Comparison of ENCODE assay signal across 20 cellular contexts in the genomic region with DNA sequence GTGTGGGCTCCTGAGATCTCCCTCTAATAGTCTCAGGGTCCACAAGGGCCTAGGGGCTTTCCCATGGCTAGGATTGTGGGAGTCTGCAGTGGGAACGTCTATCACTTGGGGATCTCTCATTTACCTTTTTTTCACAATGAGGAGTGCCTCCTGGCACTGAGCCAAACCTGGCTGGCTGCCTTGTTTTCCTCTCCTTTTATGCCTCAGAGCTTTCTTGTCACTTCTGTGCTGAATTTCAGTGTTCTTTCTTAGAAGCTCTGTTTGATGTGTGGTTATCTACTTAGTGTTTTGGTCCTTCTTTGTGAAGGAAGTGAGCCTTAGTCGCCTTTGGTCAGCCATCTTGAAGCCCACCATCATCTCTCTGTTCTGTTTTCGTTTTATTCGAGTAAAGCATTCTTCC. TPM values are rescaled to one million over a fixed set of nuclear protein-coding genes. Genes with fewer than 3 reads are reported as not detected.
A peak's percentile ranks its signal among the peaks of the same experiment; 100 is the strongest.
DNase-seq lines count a peak whose midpoint lies in the region; ATAC-seq, FAIRE-seq and TF ChIP-seq lines count a peak whose summit lies in the region.
"Had no signal": no experiment of that assay in that cellular context is flagged by ENCODE, and none has a peak within 500 bp of the region (broad histone marks: within the 10 kb centered on the region; RNA-seq: fewer than 3 reads in every experiment).

No MANE protein-coding gene starts in this region.

- CTCF ChIA-PET in activated naive CD4-positive, alpha-beta T cell treated with anti-CD3 and anti-CD28 coated beads, Interleukin-2, amount 10 ng/mL, durations not matched to agents 7 days and 5 days (lab: Charles Lee) = no interaction called here

- DNase-seq in activated naive CD4-positive, alpha-beta T cell treated with anti-CD3 and anti-CD28 coated beads, Interleukin-2, amount 10 ng/mL, durations not matched to agents 7 days and 5 days = peak; percentile 30
- DNase-seq in activated naive CD4-positive, alpha-beta T cell treated with anti-CD3 and anti-CD28 coated beads, Interleukin-2, amount 50 U/mL, for 72 hours (ENCODE audit: low spot score in 2 of 2) = no peak
- DNase-seq in NCI-H128 (lab: John Stamatoyannopoulos, UW; ENCODE audit: unreplicated experiment) (peak; percentile 5), small intestine (no peak), putamen (ENCODE audit: low spot score) (no peak)
- peak in 1 of 2 donors; percentile 1 for DNase-seq in stimulated activated naive CD8-positive, alpha-beta T cell treated with anti-CD3 and anti-CD28 coated beads, Interleukin-15, amount 100 ng/mL, for 72 hours
- no peak for DNase-seq in stimulated activated naive CD4-positive, alpha-beta T cell treated with Interleukin-2 at 50 U/mL for 16 hours (lab: John Stamatoyannopoulos, UW)
- DNase-seq: esophagus squamous epithelium, islet precursor cell, mammary epithelial cell, NCI-H1694 treated with DMSO at 0.1 percent for 48 hours, NCI-H774, nephron progenitor cell, right cardiac atrium had no signal

- peaks cover 9% of the 10 kb centered on the region for H3K4me1 Mint-ChIP-seq in activated naive CD4-positive, alpha-beta T cell treated with anti-CD3 and anti-CD28 coated beads, Interleukin-2, amount 10 ng/mL, durations not matched to agents 7 days and 5 days
- H3K4me1 Mint-ChIP-seq in brain = peaks cover 15% of the 10 kb centered on the region
- H3K4me1 Mint-ChIP-seq in stimulated activated naive CD8-positive, alpha-beta T cell treated with anti-CD3 and anti-CD28 coated beads, Interleukin-15, amount 100 ng/mL, for 72 hours = peaks cover 21% of the 10 kb centered on the region
- H3K4me1 Mint-ChIP-seq: GM23338, nephron progenitor cell had no signal

- H3K4me3 ChIP-seq in small intestine (ENCODE audit: low read depth in 1 of 2, low read length in 2 of 2) = no peak overlapping the region
- H3K4me3 ChIP-seq: dorsolateral prefrontal cortex, esophagus squamous epithelium, GM12878, GM23338, suprapubic skin had no signal

- H3K27ac Mint-ChIP-seq in activated naive CD4-positive, alpha-beta T cell treated with anti-CD3 and anti-CD28 coated beads, Interleukin-2, amount 10 ng/mL, durations not matched to agents 7 days and 5 days = no peak overlapping the region
- H3K27ac Mint-ChIP-seq in activated naive CD4-positive, alpha-beta T cell treated with anti-CD3 and anti-CD28 coated beads, Interleukin-2, amount 50 U/mL, for 72 hours = no peak overlapping the region
- peak overlapping the region in 4 of 5 experiments; percentile 5 to 73 (median 32) for H3K27ac Mint-ChIP-seq in brain
- H3K27ac Mint-ChIP-seq in stimulated activated naive CD8-positive, alpha-beta T cell treated with anti-CD3 and anti-CD28 coated beads, Interleukin-15, amount 100 ng/mL, for 72 hours = peak overlapping the region in 1 of 2 donors; percentile 84
- H3K27ac Mint-ChIP-seq: GM23338, nephron progenitor cell had no signal

- ATAC-seq in activated naive CD4-positive, alpha-beta T cell treated with anti-CD3 and anti-CD28 coated beads, Interleukin-2, amount 50 U/mL, for 72 hours = no peak
- ATAC-seq in stimulated activated naive CD8-positive, alpha-beta T cell treated with anti-CD3 and anti-CD28 coated beads, Interleukin-15, amount 100 ng/mL, for 72 hours = no peak
- ATAC-seq: GM12878, GM23338, right cardiac atrium had no signal

- H3K36me3 ChIP-seq in small intestine (ENCODE audit: control insufficient read depth in 2 of 2, insufficient read depth in 2 of 2, low read length in 2 of 2) = no peaks in the 10 kb centered on the region
- H3K36me3 ChIP-seq: esophagus squamous epithelium, suprapubic skin had no signal

- 51 to 63% (median 60%) methylated on average over 4 of the region's 4 CpGs for WGBS in small intestine, 3 donors

- H3K36me3 Mint-ChIP-seq in activated naive CD4-positive, alpha-beta T cell treated with anti-CD3 and anti-CD28 coated beads, Interleukin-2, amount 10 ng/mL, durations not matched to agents 7 days and 5 days = no peaks in the 10 kb centered on the region
- H3K36me3 Mint-ChIP-seq in activated naive CD4-positive, alpha-beta T cell treated with anti-CD3 and anti-CD28 coated beads, Interleukin-2, amount 50 U/mL, for 72 hours = peaks cover 5 to 8% of the 10 kb centered on the region in 2 donors
- H3K36me3 Mint-ChIP-seq in brain = peaks cover 31% of the 10 kb centered on the region

- FAIRE-seq in small intestine (lab: Jason Lieb, UNC) = no peak
- FAIRE-seq: G401.6, GM12878 had no signal

- H3K27me3 Mint-ChIP-seq in activated naive CD4-positive, alpha-beta T cell treated with anti-CD3 and anti-CD28 coated beads, Interleukin-2, amount 10 ng/mL, durations not matched to agents 7 days and 5 days = no peaks in the 10 kb centered on the region
- no peaks in the 10 kb centered on the region for H3K27me3 Mint-ChIP-seq in brain
- no peaks in the 10 kb centered on the region for H3K27me3 Mint-ChIP-seq in stimulated activated naive CD8-positive, alpha-beta T cell treated with anti-CD3 and anti-CD28 coated beads, Interleukin-15, amount 100 ng/mL, for 72 hours

- no peak overlapping the region for H3K27ac ChIP-seq in small intestine (ENCODE audit: low read depth in 1 of 2, low read length in 1 of 2)
- H3K27ac ChIP-seq: esophagus squamous epithelium, suprapubic skin had no signal

- no peaks in the 10 kb centered on the region for H3K9me3 ChIP-seq in small intestine (ENCODE audit: control insufficient read depth, low read depth)
- H3K9me3 ChIP-seq: esophagus squamous epithelium, suprapubic skin had no signal

- peaks cover 2% of the 10 kb centered on the region for H3K9me3 Mint-ChIP-seq in activated naive CD4-positive, alpha-beta T cell treated with anti-CD3 and anti-CD28 coated beads, Interleukin-2, amount 10 ng/mL, durations not matched to agents 7 days and 5 days
- H3K9me3 Mint-ChIP-seq in activated naive CD4-positive, alpha-beta T cell treated with anti-CD3 and anti-CD28 coated beads, Interleukin-2, amount 50 U/mL, for 72 hours = peaks cover 11 to 13% of the 10 kb centered on the region in 2 donors
- H3K9me3 Mint-ChIP-seq in brain = peaks cover 7 to 32% (median 21%) of the 10 kb centered on the region in 5 experiments
- H3K9me3 Mint-ChIP-seq in stimulated activated naive CD8-positive, alpha-beta T cell treated with anti-CD3 and anti-CD28 coated beads, Interleukin-15, amount 100 ng/mL, for 72 hours = peaks cover 7 to 17% of the 10 kb centered on the region in 2 donors
- H3K9me3 Mint-ChIP-seq: GM23338 had no signal

- no peak for TF ChIP-seq CTCF in brain (conservative IDR thresholded peaks at IDR 0.05)

- H3K4me3 Mint-ChIP-seq in activated naive CD4-positive, alpha-beta T cell treated with anti-CD3 and anti-CD28 coated beads, Interleukin-2, amount 10 ng/mL, durations not matched to agents 7 days and 5 days = no peak overlapping the region
- no peak overlapping the region for H3K4me3 Mint-ChIP-seq in brain
- peak overlapping the region; percentile 4 to 16 for H3K4me3 Mint-ChIP-seq in stimulated activated naive CD8-positive, alpha-beta T cell treated with anti-CD3 and anti-CD28 coated beads, Interleukin-15, amount 100 ng/mL, for 72 hours
- H3K4me3 Mint-ChIP-seq: GM23338, nephron progenitor cell had no signal

- H3K27me3 ChIP-seq in small intestine (ENCODE audit: control insufficient read depth in 2 of 2, insufficient read depth in 2 of 2, low read length in 2 of 2) = peaks cover 0 to 3% of the 10 kb centered on the region in 2 donors
- H3K27me3 ChIP-seq: dorsolateral prefrontal cortex, esophagus squamous epithelium, suprapubic skin had no signal

- no peaks in the 10 kb centered on the region for H3K4me1 ChIP-seq in small intestine (ENCODE audit: control insufficient read depth in 2 of 2, insufficient read depth in 1 of 2, low read depth in 1 of 2, low read length in 1 of 2)
- H3K4me1 ChIP-seq: esophagus squamous epithelium, suprapubic skin had no signal

RNA-seq across cellular contexts. Expression of a gene that starts 33.9 kb away (rescaled TPM):
- total RNA-seq in activated naive CD4-positive, alpha-beta T cell treated with anti-CD3 and anti-CD28 coated beads, Interleukin-2, amount 50 U/mL, for 72 hours = 1 to 10 TPM; 4.1 to 4.8 TPM
- polyA plus RNA-seq in brain (ENCODE audit: insufficient read depth, low read depth, low replicate concordance) (8.0 TPM), small intestine (under 1 TPM in 1 of 3 donors, not detected in 2; 0.34 TPM)

Comparison
In these comparisons a context has a peak if more than half of its experiments do, and no peak if none do; other contexts are left out.
1. DNase-seq: peak in activated naive CD4-positive, alpha-beta T cell treated with anti-CD3 and anti-CD28 coated beads, Interleukin-2, amount 10 ng/mL, durations not matched to agents 7 days and 5 days (single experiment) and NCI-H128 (single experiment); none in activated naive CD4-positive, alpha-beta T cell treated with anti-CD3 and anti-CD28 coated beads, Interleukin-2, amount 50 U/mL, for 72 hours (0 of 2), small intestine (single experiment), putamen (single experiment) and stimulated activated naive CD4-positive, alpha-beta T cell treated with Interleukin-2 at 50 U/mL for 16 hours (single experiment).
2. H3K27ac Mint-ChIP-seq: peak in brain (4 of 5); none in activated naive CD4-positive, alpha-beta T cell treated with anti-CD3 and anti-CD28 coated beads, Interleukin-2, amount 10 ng/mL, durations not matched to agents 7 days and 5 days (single experiment) and activated naive CD4-positive, alpha-beta T cell treated with anti-CD3 and anti-CD28 coated beads, Interleukin-2, amount 50 U/mL, for 72 hours (0 of 2).
3. H3K4me3 Mint-ChIP-seq: peak in stimulated activated naive CD8-positive, alpha-beta T cell treated with anti-CD3 and anti-CD28 coated beads, Interleukin-15, amount 100 ng/mL, for 72 hours (2 of 2); none in activated naive CD4-positive, alpha-beta T cell treated with anti-CD3 and anti-CD28 coated beads, Interleukin-2, amount 10 ng/mL, durations not matched to agents 7 days and 5 days (single experiment) and brain (0 of 5).